ENCODE assay signal across 1 cellular context in the genomic region with DNA sequence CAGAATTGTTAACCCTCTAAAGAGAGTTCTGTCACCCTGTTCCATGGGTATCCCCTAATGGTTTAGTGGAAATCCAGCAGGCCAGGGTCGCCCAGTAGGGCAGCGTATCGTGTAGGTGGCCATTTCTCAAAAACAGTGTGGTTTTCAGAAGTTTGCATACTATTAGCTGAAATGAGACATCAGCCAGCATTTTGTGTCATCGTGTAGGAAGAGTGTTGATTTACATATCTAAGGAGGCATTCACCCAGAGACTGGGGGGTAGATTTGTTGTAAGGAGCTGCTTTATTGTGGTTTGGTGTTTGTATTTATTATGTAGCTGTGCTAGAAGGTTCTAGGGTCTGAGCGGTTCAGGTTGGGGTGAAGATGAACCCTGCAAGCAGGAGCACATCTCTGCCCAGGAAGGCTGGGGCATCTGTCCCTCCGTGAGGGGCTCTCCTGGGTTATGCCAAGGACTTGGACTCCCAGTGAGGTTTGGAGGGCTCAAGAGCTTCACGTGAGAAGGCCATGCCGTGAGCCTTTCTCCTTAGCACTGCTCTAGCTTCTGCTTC.
TF ChIP-seq lines count a peak whose summit lies in the region.

No MANE protein-coding gene starts in this region.

TF ChIP-seq in GM23338, 12 proteins besides CTCF, POLR2A, EP300 and RAD21 (continued from another document):
- TF ChIP-seq, protein P1, sequence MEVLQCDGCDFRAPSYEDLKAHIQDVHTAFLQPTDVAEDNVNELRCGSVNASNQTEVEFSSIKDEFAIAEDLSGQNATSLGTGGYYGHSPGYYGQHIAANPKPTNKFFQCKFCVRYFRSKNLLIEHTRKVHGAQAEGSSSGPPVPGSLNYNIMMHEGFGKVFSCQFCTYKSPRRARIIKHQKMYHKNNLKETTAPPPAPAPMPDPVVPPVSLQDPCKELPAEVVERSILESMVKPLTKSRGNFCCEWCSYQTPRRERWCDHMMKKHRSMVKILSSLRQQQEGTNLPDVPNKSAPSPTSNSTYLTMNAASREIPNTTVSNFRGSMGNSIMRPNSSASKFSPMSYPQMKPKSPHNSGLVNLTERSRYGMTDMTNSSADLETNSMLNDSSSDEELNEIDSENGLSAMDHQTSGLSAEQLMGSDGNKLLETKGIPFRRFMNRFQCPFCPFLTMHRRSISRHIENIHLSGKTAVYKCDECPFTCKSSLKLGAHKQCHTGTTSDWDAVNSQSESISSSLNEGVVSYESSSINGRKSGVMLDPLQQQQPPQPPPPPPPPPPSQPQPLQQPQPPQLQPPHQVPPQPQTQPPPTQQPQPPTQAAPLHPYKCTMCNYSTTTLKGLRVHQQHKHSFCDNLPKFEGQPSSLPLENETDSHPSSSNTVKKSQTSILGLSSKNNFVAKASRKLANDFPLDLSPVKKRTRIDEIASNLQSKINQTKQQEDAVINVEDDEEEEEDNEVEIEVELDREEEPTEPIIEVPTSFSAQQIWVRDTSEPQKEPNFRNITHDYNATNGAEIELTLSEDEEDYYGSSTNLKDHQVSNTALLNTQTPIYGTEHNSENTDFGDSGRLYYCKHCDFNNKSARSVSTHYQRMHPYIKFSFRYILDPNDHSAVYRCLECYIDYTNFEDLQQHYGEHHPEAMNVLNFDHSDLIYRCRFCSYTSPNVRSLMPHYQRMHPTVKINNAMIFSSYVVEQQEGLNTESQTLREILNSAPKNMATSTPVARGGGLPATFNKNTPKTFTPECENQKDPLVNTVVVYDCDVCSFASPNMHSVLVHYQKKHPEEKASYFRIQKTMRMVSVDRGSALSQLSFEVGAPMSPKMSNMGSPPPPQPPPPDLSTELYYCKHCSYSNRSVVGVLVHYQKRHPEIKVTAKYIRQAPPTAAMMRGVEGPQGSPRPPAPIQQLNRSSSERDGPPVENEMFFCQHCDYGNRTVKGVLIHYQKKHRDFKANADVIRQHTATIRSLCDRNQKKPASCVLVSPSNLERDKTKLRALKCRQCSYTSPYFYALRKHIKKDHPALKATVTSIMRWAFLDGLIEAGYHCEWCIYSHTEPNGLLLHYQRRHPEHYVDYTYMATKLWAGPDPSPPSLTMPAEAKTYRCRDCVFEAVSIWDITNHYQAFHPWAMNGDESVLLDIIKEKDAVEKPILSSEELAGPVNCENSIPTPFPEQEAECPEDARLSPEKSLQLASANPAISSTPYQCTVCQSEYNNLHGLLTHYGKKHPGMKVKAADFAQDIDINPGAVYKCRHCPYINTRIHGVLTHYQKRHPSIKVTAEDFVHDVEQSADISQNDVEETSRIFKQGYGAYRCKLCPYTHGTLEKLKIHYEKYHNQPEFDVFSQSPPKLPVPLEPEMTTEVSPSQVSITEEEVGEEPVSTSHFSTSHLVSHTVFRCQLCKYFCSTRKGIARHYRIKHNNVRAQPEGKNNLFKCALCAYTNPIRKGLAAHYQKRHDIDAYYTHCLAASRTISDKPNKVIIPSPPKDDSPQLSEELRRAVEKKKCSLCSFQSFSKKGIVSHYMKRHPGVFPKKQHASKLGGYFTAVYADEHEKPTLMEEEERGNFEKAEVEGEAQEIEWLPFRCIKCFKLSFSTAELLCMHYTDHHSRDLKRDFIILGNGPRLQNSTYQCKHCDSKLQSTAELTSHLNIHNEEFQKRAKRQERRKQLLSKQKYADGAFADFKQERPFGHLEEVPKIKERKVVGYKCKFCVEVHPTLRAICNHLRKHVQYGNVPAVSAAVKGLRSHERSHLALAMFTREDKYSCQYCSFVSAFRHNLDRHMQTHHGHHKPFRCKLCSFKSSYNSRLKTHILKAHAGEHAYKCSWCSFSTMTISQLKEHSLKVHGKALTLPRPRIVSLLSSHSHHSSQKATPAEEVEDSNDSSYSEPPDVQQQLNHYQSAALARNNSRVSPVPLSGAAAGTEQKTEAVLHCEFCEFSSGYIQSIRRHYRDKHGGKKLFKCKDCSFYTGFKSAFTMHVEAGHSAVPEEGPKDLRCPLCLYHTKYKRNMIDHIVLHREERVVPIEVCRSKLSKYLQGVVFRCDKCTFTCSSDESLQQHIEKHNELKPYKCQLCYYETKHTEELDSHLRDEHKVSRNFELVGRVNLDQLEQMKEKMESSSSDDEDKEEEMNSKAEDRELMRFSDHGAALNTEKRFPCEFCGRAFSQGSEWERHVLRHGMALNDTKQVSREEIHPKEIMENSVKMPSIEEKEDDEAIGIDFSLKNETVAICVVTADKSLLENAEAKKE (CRISPR knock-in tag; IDR thresholded peaks at IDR 0.05): no peak
- no peak for TF ChIP-seq POLR2AphosphoS5 (IDR thresholded peaks at IDR 0.05; ENCODE audit: low read depth)
